In the genomic region with DNA sequence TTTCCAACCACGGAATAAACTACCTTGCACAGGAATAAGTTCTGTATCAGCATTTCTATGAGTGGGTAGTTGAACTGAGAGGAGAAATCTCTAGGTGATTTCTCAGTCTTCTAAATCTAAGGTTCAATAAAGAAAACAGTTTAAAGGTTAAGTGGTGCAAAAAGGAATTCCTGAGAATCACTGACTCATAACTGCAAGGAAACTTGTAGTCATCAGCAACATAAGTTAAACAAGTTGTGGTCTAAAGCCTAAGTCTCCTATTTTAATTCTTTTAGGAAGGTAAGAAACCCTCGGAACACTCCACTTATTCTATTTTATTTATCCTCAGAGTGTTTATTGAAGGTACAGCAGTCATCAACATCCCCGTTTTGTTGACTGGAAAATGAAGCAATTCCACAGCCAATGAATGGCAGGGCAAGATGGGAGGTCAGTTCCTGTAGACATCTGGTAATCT, we compare ENCODE assay signal across 1 cellular context.
TF ChIP-seq lines count a peak whose summit lies in the region.

No MANE protein-coding gene starts in this region.

TF ChIP-seq in IMR-90, 13 proteins besides CTCF, POLR2A, EP300 and RAD21:
- TF ChIP-seq CEBPB (IDR thresholded peaks at IDR 0.05; ENCODE audit: low read depth, low read length) (peak; percentile 19), CHD1 (IDR thresholded peaks at IDR 0.05; ENCODE audit: low read depth, low read length) (no peak), MAFK (IDR thresholded peaks at IDR 0.05; ENCODE audit: low read depth, low read length) (peak; percentile 79), FOS (IDR thresholded peaks at IDR 0.05; ENCODE audit: low read depth, low read length) (peak; percentile 94)
TF ChIP-seq in IMR-90: peak in this region for 3.
